ENCODE assay signal across 1 cellular context in the genomic region with DNA sequence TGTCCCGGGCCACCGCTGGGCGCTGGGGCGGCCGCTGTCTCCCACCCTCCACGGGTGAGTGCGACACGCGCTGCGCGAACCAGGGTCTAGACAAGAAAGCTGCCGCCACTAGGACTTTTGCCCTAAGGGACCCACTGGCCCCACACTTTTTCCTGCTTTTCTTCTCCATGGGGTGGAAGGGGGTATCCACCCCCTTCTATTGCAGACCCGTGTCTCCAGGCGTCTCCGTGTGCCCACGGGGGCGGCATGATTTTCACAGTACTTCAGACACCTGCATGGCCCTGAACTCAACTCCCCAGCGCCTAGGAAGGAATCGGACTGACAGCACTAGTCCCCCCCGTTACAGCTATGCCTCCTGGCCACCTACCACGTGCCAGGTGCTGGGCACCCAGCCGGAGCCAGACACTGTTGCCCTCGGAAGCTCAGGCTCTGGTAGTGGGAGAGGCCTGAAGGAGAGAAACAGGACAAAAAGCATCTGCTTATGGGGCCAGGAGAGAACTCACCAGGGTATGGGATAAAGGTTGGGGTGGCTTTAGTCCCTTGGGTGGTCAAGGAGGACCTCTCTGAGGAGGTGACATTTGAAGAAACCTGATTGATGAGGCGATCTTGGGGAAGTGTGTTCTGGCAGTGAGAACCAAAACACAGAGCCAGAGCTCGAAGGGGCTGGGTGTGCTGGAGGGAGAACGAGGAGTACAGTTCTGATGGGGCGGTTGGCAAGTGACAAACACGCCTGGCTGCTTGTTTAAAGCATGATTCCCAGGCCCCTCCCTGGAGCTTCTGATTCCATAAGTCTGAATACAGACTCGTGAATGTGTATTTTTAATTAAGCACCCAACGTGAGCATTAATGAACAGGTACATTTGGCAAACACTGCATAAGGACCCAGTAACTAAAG.
TF ChIP-seq lines count a peak whose summit lies in the region.

No MANE protein-coding gene starts in this region.

TF ChIP-seq in GM12878, 131 proteins besides CTCF, POLR2A, EP300 and RAD21:
- no peak for TF ChIP-seq BMI1 (IDR thresholded peaks at IDR 0.05; ENCODE audit: borderline replicate concordance)
- no peak for TF ChIP-seq WRNIP1 (IDR thresholded peaks at IDR 0.05; ENCODE audit: borderline replicate concordance, low read depth, low read length)
- no peak for TF ChIP-seq ETV6 (conservative IDR thresholded peaks at IDR 0.05 in 1 of 2, IDR thresholded peaks at IDR 0.05 in 1 of 2; ENCODE audit: borderline replicate concordance in 1 of 2, low read depth in 1 of 2)
- no peak for TF ChIP-seq MTA2 (IDR thresholded peaks at IDR 0.05; ENCODE audit: low read depth)
- no peak for TF ChIP-seq NBN (IDR thresholded peaks at IDR 0.05)
- TF ChIP-seq, protein P1, sequence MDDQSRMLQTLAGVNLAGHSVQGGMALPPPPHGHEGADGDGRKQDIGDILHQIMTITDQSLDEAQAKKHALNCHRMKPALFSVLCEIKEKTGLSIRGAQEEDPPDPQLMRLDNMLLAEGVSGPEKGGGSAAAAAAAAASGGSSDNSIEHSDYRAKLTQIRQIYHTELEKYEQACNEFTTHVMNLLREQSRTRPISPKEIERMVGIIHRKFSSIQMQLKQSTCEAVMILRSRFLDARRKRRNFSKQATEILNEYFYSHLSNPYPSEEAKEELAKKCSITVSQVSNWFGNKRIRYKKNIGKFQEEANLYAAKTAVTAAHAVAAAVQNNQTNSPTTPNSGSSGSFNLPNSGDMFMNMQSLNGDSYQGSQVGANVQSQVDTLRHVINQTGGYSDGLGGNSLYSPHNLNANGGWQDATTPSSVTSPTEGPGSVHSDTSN (IDR thresholded peaks at IDR 0.05; ENCODE audit: insufficient replicate concordance, low read depth, low read length): no peak
